9 cellular contexts compared by ENCODE assay signal in the genomic region with DNA sequence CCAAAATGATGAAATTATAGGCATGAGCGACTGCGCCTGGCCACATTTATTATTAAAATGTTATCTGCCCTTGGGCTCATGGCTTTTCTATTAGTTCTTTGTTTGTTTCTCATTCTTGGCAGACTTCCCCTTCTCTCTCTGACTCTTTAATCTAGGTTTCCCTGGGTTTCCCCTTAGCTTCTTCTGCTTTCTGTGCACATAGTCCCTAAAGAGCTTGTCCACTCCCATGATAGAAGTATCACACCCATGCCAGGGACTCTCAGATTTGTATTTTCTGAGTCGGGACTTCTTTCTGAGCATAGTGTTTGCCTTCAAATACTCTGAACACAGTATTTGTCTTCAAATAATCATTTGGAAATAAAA. TPM values are rescaled to one million over a fixed set of nuclear protein-coding genes. Genes with fewer than 3 reads are reported as not detected.
DNase-seq lines count a peak whose midpoint lies in the region; ATAC-seq and TF ChIP-seq lines count a peak whose summit lies in the region.
"Had no signal": no experiment of that assay in that cellular context is flagged by ENCODE, and none has a peak within 500 bp of the region (broad histone marks: within the 10 kb centered on the region; RNA-seq: fewer than 3 reads in every experiment).

No MANE protein-coding gene starts in this region.

- no peaks in the 10 kb centered on the region for H3K36me3 ChIP-seq in OCI-LY3 (replicated peaks; ENCODE audit: low read depth, low read length)

- H3K4me3 ChIP-seq in OCI-LY3 (ENCODE audit: low read length) = peak overlapping the region; percentile 60

- H3K27ac ChIP-seq in OCI-LY3 (ENCODE audit: low read length) = peak overlapping the region; percentile 24; the same call in 1 of the 2 replicates

- peaks cover 0 to 2% (median 0%) of the 10 kb centered on the region in 7 donors for H3K9me3 Mint-ChIP-seq in naive B cell

- H2AFZ ChIP-seq in OCI-LY3 (ENCODE audit: low read depth, low read length) = no peak overlapping the region

- no peaks in the 10 kb centered on the region for H3K36me3 Mint-ChIP-seq in naive B cell

- H3K4me3 Mint-ChIP-seq in naive B cell = peak overlapping the region; percentile 2 to 74 (median 45)

- H3K27ac Mint-ChIP-seq in naive B cell = peak overlapping the region; percentile 10 to 92 (median 48)

- ATAC-seq in GM18858 (IDR thresholded peaks at IDR 0.05; ENCODE audit: unreplicated experiment) (peak; percentile 91), HG02642 (IDR thresholded peaks at IDR 0.05; ENCODE audit: poor library complexity, unreplicated experiment) (peak; percentile 88), naive B cell (ENCODE audit: low read depth in 2 of 2) (peak; percentile 100), GM21825 (IDR thresholded peaks at IDR 0.05; ENCODE audit: unreplicated experiment) (no peak)

- no peaks in the 10 kb centered on the region for H3K9me3 ChIP-seq in OCI-LY3 (ENCODE audit: insufficient read depth, low read length)

- H3K4me1 ChIP-seq in OCI-LY3 (ENCODE audit: low read length) = peaks cover 34% of the 10 kb centered on the region

- H3K4me1 Mint-ChIP-seq in naive B cell = peaks cover 22 to 35% (median 32%) of the 10 kb centered on the region in 3 donors

- no peaks in the 10 kb centered on the region for H4K20me1 ChIP-seq in OCI-LY3 (ENCODE audit: insufficient read depth, low read length)

- peaks cover 55% of the 10 kb centered on the region for H3K27me3 ChIP-seq in OCI-LY3 (ENCODE audit: low read depth, low read length)

- peak overlapping the region; percentile 3; the same call in 1 of the 2 replicates for H3K9ac ChIP-seq in OCI-LY3 (ENCODE audit: low read length)

- no peak for TF ChIP-seq CTCF in OCI-LY3 (IDR thresholded peaks at IDR 0.05; ENCODE audit: low read depth, low read length)

- H3K4me2 ChIP-seq in OCI-LY3 (ENCODE audit: low read length) = peak overlapping the region; percentile 64

- H3K79me2 ChIP-seq in OCI-LY3 (ENCODE audit: low read length) = no peaks in the 10 kb centered on the region

- DNase-seq in naive B cell (peak; percentile 71), C1 segment of cervical spinal cord (lab: John Stamatoyannopoulos, UW) (no peak), epidermal melanocyte (ENCODE audit: insufficient read length, low spot score) (no peak)
- no peak for DNase-seq in stimulated activated CD4-positive, alpha-beta T cell treated with anti-CD3 and anti-CD28 coated beads, Interleukin-1b, Interleukin-23, amount 100 ng/mL, for 48 hours
- DNase-seq: NCI-H524 treated with DMSO at 0.1 percent for 48 hours had no signal

- no peaks in the 10 kb centered on the region for H3K27me3 Mint-ChIP-seq in naive B cell

RNA-seq across cellular contexts. Expression of a gene that starts 38.6 kb away (rescaled TPM):
- 100 to 1,000 TPM; 633 to 911 (median 766) TPM for polyA plus RNA-seq in naive B cell (ENCODE audit: low read depth in 6 of 6)
